In the genomic region with DNA sequence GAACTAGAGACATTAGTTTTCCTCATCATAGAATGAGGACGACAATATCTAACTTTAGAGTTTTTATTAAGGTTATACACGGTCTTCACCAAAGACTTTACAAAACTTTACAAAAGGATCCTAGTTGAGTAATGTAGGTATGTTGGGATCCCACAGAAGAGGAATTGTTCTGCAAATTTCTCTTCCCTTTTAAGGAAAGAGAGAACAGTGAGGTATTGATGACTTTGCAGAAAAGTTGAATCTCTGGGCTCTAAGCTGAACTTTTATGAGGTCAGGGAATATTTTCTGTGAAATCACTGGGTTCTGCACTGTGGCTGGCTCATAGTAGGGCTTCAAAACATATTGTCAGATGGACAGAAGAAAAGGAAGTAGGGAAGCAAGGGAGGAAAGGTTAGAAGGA, we compare ENCODE assay signal across 24 cellular contexts.
A peak's percentile ranks its signal among the peaks of the same experiment; 100 is the strongest.
DNase-seq lines count a peak whose midpoint lies in the region; ATAC-seq, FAIRE-seq and TF ChIP-seq lines count a peak whose summit lies in the region.
"Had no signal": no experiment of that assay in that cellular context is flagged by ENCODE, and none has a peak within 500 bp of the region (broad histone marks: within the 10 kb centered on the region; RNA-seq: fewer than 3 reads in every experiment).

No MANE protein-coding gene starts in this region.

- H3K36me3 Mint-ChIP-seq in Calu3 (ENCODE audit: insufficient read depth, unreplicated experiment): no peaks in the 10 kb centered on the region
- H3K36me3 Mint-ChIP-seq: CD4-positive, CD25-positive, alpha-beta regulatory T cell; CD8-positive, alpha-beta T cell had no signal

- H3K9ac ChIP-seq in HUES48 (ENCODE audit: low read depth, low read length) (no peak overlapping the region), IMR-90 (ENCODE audit: low read depth, low read length) (no peak overlapping the region), H1 (replicated peaks in 1 of 4; ENCODE audit: extremely low read depth in 1 of 4, low read depth in 3 of 4, low read length in 3 of 4) (no peak overlapping the region)
- H3K9ac ChIP-seq: BLaER1 had no signal

- H3K27me3 Mint-ChIP-seq in Calu3 (ENCODE audit: unreplicated experiment): no peaks in the 10 kb centered on the region

- H3K4ac ChIP-seq in IMR-90 (ENCODE audit: low read depth, low read length): no peak overlapping the region
- H3K4ac ChIP-seq in H1 (replicated peaks; ENCODE audit: insufficient read length, low read depth, low read length): no peak overlapping the region

- TF ChIP-seq RAD21 in IMR-90 (IDR thresholded peaks at IDR 0.05; ENCODE audit: low read length): no peak
- no peak for TF ChIP-seq RAD21 in H1 (IDR thresholded peaks at IDR 0.05 in 1 of 2, conservative IDR thresholded peaks at IDR 0.05 in 1 of 2; ENCODE audit: low read depth in 2 of 2, low read length in 2 of 2)

- H3K18ac ChIP-seq in IMR-90 (ENCODE audit: low read depth, low read length): no peak overlapping the region
- H3K18ac ChIP-seq in H1 (ENCODE audit: extremely low read depth, low read length): no peak overlapping the region

- no peak overlapping the region for H2AFZ ChIP-seq in IMR-90 (replicated peaks; ENCODE audit: low read length, poor library complexity)
- no peak overlapping the region for H2AFZ ChIP-seq in H1 (ENCODE audit: low read length)
- H2AFZ ChIP-seq: GM23338 had no signal

- no peak overlapping the region for H3K14ac ChIP-seq in IMR-90 (replicated peaks; ENCODE audit: low read depth, low read length)
- no peak overlapping the region for H3K14ac ChIP-seq in H1 (ENCODE audit: insufficient read length)

- H4K5ac ChIP-seq in IMR-90 (ENCODE audit: low read depth, low read length) (no peak overlapping the region), H1 (ENCODE audit: insufficient read length, low read depth, low read length) (no peak overlapping the region)

- no peaks in the 10 kb centered on the region for H3K79me2 ChIP-seq in H1 (ENCODE audit: control insufficient read depth in 1 of 2, insufficient read depth in 2 of 2, low read length in 2 of 2)

- H3K4me2 ChIP-seq in IMR-90 (ENCODE audit: low read depth, low read length) (no peak overlapping the region), H1 (ENCODE audit: insufficient read depth in 1 of 2, low read depth in 2 of 2, low read length in 2 of 2) (no peak overlapping the region)
- H3K4me2 ChIP-seq: BLaER1, GM23338 had no signal

- dilution Hi-C loops in IMR-90 (cut with HindIII; ENCODE audit: low sequenced_read_pairs, unreplicated experiment): no loop called here

- no peak overlapping the region for H3K56ac ChIP-seq in IMR-90 (ENCODE audit: extremely low read depth, insufficient read depth, low read length)
- no peak overlapping the region for H3K56ac ChIP-seq in H1 (replicated peaks; ENCODE audit: insufficient read length, low read depth, low read length)

- no peak overlapping the region for H2AK9ac ChIP-seq in IMR-90 (replicated peaks; ENCODE audit: low read depth, low read length, poor library complexity)

- H2BK20ac ChIP-seq in IMR-90 (ENCODE audit: low read depth, low read length) (no peak overlapping the region), H1 (ENCODE audit: low read length) (no peak overlapping the region)

- H2BK120ac ChIP-seq in IMR-90 (ENCODE audit: low read depth, low read length) (no peak overlapping the region), H1 (replicated peaks; ENCODE audit: low read depth, low read length) (no peak overlapping the region)

- in situ Hi-C loops in IMR-90 (cut with MboI; ENCODE audit: low sequenced_read_pairs): no loop called here

- H3K4me3 Mint-ChIP-seq in Calu3 (ENCODE audit: low read depth, unreplicated experiment): no peak overlapping the region
- H3K4me3 Mint-ChIP-seq: B cell; CD4-positive, CD25-positive, alpha-beta regulatory T cell; CD8-positive, alpha-beta T cell; GM23338; HFFc6 had no signal

- TF ChIP-seq POLR2A in IMR-90 (IDR thresholded peaks at IDR 0.05; ENCODE audit: low read depth, low read length) (no peak), H1 (IDR thresholded peaks at IDR 0.05; ENCODE audit: control extremely low read depth in 1 of 2, low read depth in 2 of 2, low read length in 2 of 2) (no peak)

- CTCF ChIA-PET in IMR-90 (lab: Yijun Ruan, JAX) (no interaction called here), H1 (lab: Charles Lee; ENCODE audit: partially characterized antibody) (interaction anchor here (0.9 kb wide), 1 partner anchor 216 kb away, joined by 3 read pairs; no protein-coding TSS in a partner anchor), Calu3 (lab: Charles Lee) (no interaction called here)

- no peak overlapping the region for H2BK12ac ChIP-seq in H1 (ENCODE audit: low read depth, low read length)

- H3K27ac ChIP-seq in HUES48 (ENCODE audit: low read depth, low read length) (peak overlapping the region; percentile 59), IMR-90 (ENCODE audit: insufficient read depth, low read length) (no peak overlapping the region), H1 (ENCODE audit: low read depth, low read length) (no peak overlapping the region)
- H3K27ac ChIP-seq: BLaER1, C4-2B had no signal

- no peaks in the 10 kb centered on the region for H3K9me3 ChIP-seq in HUES48 (ENCODE audit: control insufficient read depth, insufficient read depth, low read length)
- H3K9me3 ChIP-seq in IMR-90 (ENCODE audit: control insufficient read depth, insufficient read depth, low read length): peaks cover 20% of the 10 kb centered on the region
- H3K9me3 ChIP-seq in H1 (ENCODE audit: insufficient read depth in 2 of 2, low read depth in 1 of 2, low read length in 1 of 2): no peaks in the 10 kb centered on the region
- H3K9me3 ChIP-seq: BLaER1, Caco-2, HAP-1 had no signal

- H3K9me3 Mint-ChIP-seq in Calu3 (ENCODE audit: low read depth, unreplicated experiment): peaks cover 22% of the 10 kb centered on the region
- H3K9me3 Mint-ChIP-seq: CD8-positive, alpha-beta T cell had no signal

- H3K4me1 Mint-ChIP-seq in Calu3 (ENCODE audit: low read depth, unreplicated experiment): no peaks in the 10 kb centered on the region
- H3K4me1 Mint-ChIP-seq: B cell, GM23338 had no signal

- H2AK5ac ChIP-seq in IMR-90 (ENCODE audit: low read depth, low read length) (no peak overlapping the region), H1 (ENCODE audit: low read depth, low read length) (no peak overlapping the region)

- no peak for TF ChIP-seq EP300 in H1 (IDR thresholded peaks at IDR 0.05; ENCODE audit: borderline replicate concordance in 1 of 2, low read depth in 2 of 2, low read length in 2 of 2)

- DNase-seq in H7 (peak; percentile 17), IMR-90 (no peak), H1 (ENCODE audit: low read depth in 1 of 2, low spot score in 2 of 2) (no peak), dedifferentiated amniotic fluid mesenchymal stem cell (ENCODE audit: extremely low spot score) (no peak), NCI-H526 (lab: John Stamatoyannopoulos, UW) (no peak), Calu3 (no peak), cerebellar cortex (ENCODE audit: low spot score) (no peak)
- DNase-seq: Caco-2; CD4-positive, CD25-positive, alpha-beta regulatory T cell; CD8-positive, alpha-beta T cell; DMS 273 treated with DMSO at 0.1 percent for 48 hours; DMS79; EL; GDM1; HFFc6 had no signal

- no peak for ATAC-seq in IMR-90 (ENCODE audit: low read depth)
- ATAC-seq: CD8-positive, alpha-beta T cell; GM12878; GM23338 had no signal

- no peak overlapping the region for H4K91ac ChIP-seq in IMR-90 (ENCODE audit: insufficient read depth, low read depth, low read length)
- no peak overlapping the region for H4K91ac ChIP-seq in H1 (replicated peaks; ENCODE audit: insufficient read length, low read length)

- FAIRE-seq in H1 (lab: Jason Lieb, UNC): no peak
- FAIRE-seq: D721Med, GM12878, GM19239 had no signal

- no peaks in the 10 kb centered on the region for H3K27me3 ChIP-seq in H7 (ENCODE audit: control insufficient read depth, insufficient read depth, low read length)
- no peaks in the 10 kb centered on the region for H3K27me3 ChIP-seq in HUES48 (ENCODE audit: control insufficient read depth, insufficient read depth, low read length)
- no peaks in the 10 kb centered on the region for H3K27me3 ChIP-seq in IMR-90 (ENCODE audit: control insufficient read depth, insufficient read depth, low read length)
- H3K27me3 ChIP-seq in H1 (replicated peaks in 1 of 4; ENCODE audit: control insufficient read depth in 3 of 4, extremely low read depth in 1 of 4, insufficient read depth in 3 of 4, low read length in 3 of 4): no peaks in the 10 kb centered on the region
- H3K27me3 ChIP-seq: BLaER1 had no signal

- H4K20me1 ChIP-seq in IMR-90 (ENCODE audit: insufficient read depth, low read length): no peaks in the 10 kb centered on the region
- peaks cover 0 to 1% of the 10 kb centered on the region in 2 experiments for H4K20me1 ChIP-seq in H1 (replicated peaks in 1 of 2; ENCODE audit: control insufficient read depth in 1 of 2, insufficient read depth in 2 of 2, low read length in 2 of 2)
- H4K20me1 ChIP-seq: BLaER1 had no signal

- H3K4me1 ChIP-seq in HUES48 (ENCODE audit: control insufficient read depth, insufficient read depth, low read length) (peaks cover 11% of the 10 kb centered on the region), IMR-90 (ENCODE audit: control insufficient read depth, insufficient read depth, low read length) (no peaks in the 10 kb centered on the region), H1 (replicated peaks in 1 of 4; ENCODE audit: control insufficient read depth in 3 of 4, insufficient read depth in 4 of 4, low read length in 3 of 4) (peaks cover 0 to 2% (median under 1%) of the 10 kb centered on the region in 4 experiments; a peak in 2 of 7 replicates)
- H3K4me1 ChIP-seq: BLaER1, Caco-2, HAP-1 had no signal

- H2BK15ac ChIP-seq in IMR-90 (ENCODE audit: low read depth, low read length): no peak overlapping the region
- no peak overlapping the region for H2BK15ac ChIP-seq in H1 (ENCODE audit: low read length)

- TF ChIP-seq CTCF in IMR-90 (conservative IDR thresholded peaks at IDR 0.05; ENCODE audit: low read depth, low read length) (no peak), H1 (IDR thresholded peaks at IDR 0.05; ENCODE audit: control extremely low read depth in 1 of 3, insufficient read depth in 1 of 3, low read depth in 1 of 3, low read length in 3 of 3) (no peak), Calu3 (IDR thresholded peaks at IDR 0.05; ENCODE audit: unreplicated experiment) (no peak)

- POLR2A ChIA-PET in IMR-90 (lab: Charles Lee; ENCODE audit: unreplicated experiment) (no interaction called here), H1 (lab: Charles Lee; ENCODE audit: partially characterized antibody) (no interaction called here)

- H3K79me1 ChIP-seq in IMR-90 (ENCODE audit: low read depth in 1 of 2, low read length in 2 of 2) (no peaks in the 10 kb centered on the region), H1 (ENCODE audit: low read depth, low read length) (no peaks in the 10 kb centered on the region)

- H3K9me1 ChIP-seq in IMR-90 (ENCODE audit: insufficient read depth, low read length): no peaks in the 10 kb centered on the region

- H4K8ac ChIP-seq in IMR-90 (ENCODE audit: low read depth in 2 of 2, low read length in 2 of 2) (no peak overlapping the region), H1 (ENCODE audit: extremely low read depth, insufficient read depth, low read length) (no peak overlapping the region)

- BruUV-seq in IMR-90 (replicated peaks; lab: Mats Ljungman, UMichigan): no TSS peak
- no TSS peak for BruUV-seq in Calu3 (replicated peaks; lab: Mats Ljungman, UMichigan)

- intact Hi-C loops in IMR-90 (cut with micrococcal nuclease) (no loop called here), Calu3 (cut with micrococcal nuclease; ENCODE audit: unreplicated experiment) (no loop called here)

- H3K4me3 ChIP-seq in H7 (ENCODE audit: insufficient read depth, low read depth, low read length) (no peak overlapping the region), HUES48 (ENCODE audit: low read depth, low read length) (no peak overlapping the region), IMR-90 (ENCODE audit: insufficient read depth, low read depth, low read length) (no peak overlapping the region), H1 (ENCODE audit: extremely low read depth in 1 of 4, insufficient read depth in 2 of 4, low read depth in 3 of 4, low read length in 4 of 4) (no peak overlapping the region; a peak in 1 of 8 replicates)
- H3K4me3 ChIP-seq: BLaER1, GM12878, GM23338, HAP-1 had no signal

- H3K36me3 ChIP-seq in H7 (replicated peaks; ENCODE audit: control insufficient read depth, insufficient read depth, low read length) (no peaks in the 10 kb centered on the region), HUES48 (ENCODE audit: control insufficient read depth, insufficient read depth, low read length) (no peaks in the 10 kb centered on the region), IMR-90 (ENCODE audit: control insufficient read depth, insufficient read depth, low read length) (no peaks in the 10 kb centered on the region), H1 (ENCODE audit: control insufficient read depth in 2 of 4, insufficient read depth in 4 of 4, low read length in 3 of 4) (no peaks in the 10 kb centered on the region)
- H3K36me3 ChIP-seq: BLaER1, HAP-1 had no signal

- H2BK5ac ChIP-seq in IMR-90 (ENCODE audit: low read depth, low read length, poor library complexity, severe bottlenecking) (no peak overlapping the region), H1 (ENCODE audit: low read depth, low read length) (no peak overlapping the region)

- H3K23ac ChIP-seq in IMR-90 (ENCODE audit: low read depth, low read length) (no peak overlapping the region), H1 (ENCODE audit: insufficient read length) (no peak overlapping the region)

- no CpG with 5 or more reads among the region's 2 CpGs for WGBS in IMR-90 (ENCODE audit: extremely low coverage in 2 of 2, insufficient read length in 1 of 2), 2 experiments
- 60% methylated on average over 2 of the region's 2 CpGs; no CpG with 5 or more reads in 1 of the 2 experiments for WGBS in H1 (ENCODE audit: extremely low coverage in 1 of 2, insufficient coverage in 1 of 2, insufficient read length in 1 of 2, insufficient replicate concordance in 2 of 2, low coverage in 1 of 2, low lambda C conversion rate in 2 of 2, missing lambda C conversion rate in 1 of 2), 2 experiments

- peaks cover 4% of the 10 kb centered on the region; the same call in 1 of the 2 replicates for H3K23me2 ChIP-seq in H1 (ENCODE audit: low read depth, low read length)

- H3K27ac Mint-ChIP-seq in Calu3 (ENCODE audit: unreplicated experiment): no peak overlapping the region
- H3K27ac Mint-ChIP-seq: B cell; CD4-positive, CD25-positive, alpha-beta regulatory T cell; CD8-positive, alpha-beta T cell; GM23338; HFFc6 had no signal
